ENCODE assay signal across 34 cellular contexts in genomic region chr7:43311694-43312093, GRCh38.
"Had no signal": no experiment of that assay in that cellular context is flagged by ENCODE, and none has a peak within 500 bp of the region (broad histone marks: within the 10 kb centered on the region; RNA-seq: fewer than 3 reads in every experiment).

No MANE protein-coding gene starts in this region.

- H3K36me3 ChIP-seq: SJCRH30 had no signal

- H3K9ac ChIP-seq: KMS-11 had no signal

- H3K4me3 ChIP-seq: SJCRH30, SK-N-MC had no signal

- H3K4me2 ChIP-seq: KMS-11 had no signal

- DNase-seq: Karpas-422, KBM-7, MM.1S, NCI-H1048, NCI-H1092 treated with DMSO at 0.1 percent for 48 hours, NCI-H1105 treated with DMSO at 0.1 percent for 48 hours, NCI-H1436, NCI-H146, NCI-H1694, NCI-H187, NCI-H1930, NCI-H2029 treated with DMSO at 0.1 percent for 48 hours, NCI-H2081 treated with DMSO at 0.1 percent for 48 hours, NCI-H2107, NCI-H2171, NCI-H226, NCI-H446 treated with DMSO at 0.1 percent for 48 hours, NCI-H510A, NCI-H524, NCI-H526, NCI-H69, NCI-H748 treated with DMSO at 0.1 percent for 48 hours, NCI-H82, PC-3, SHP77, SIG-M5, SJCRH30 had no signal

- H3K4me1 ChIP-seq: SJCRH30 had no signal

- ATAC-seq: Panc1, PC-3, Right ventricle myocardium inferior, SK-N-SH treated with all-trans-retinoic acid at 6 μM for 48 hours had no signal

- FAIRE-seq: RCC 7860 had no signal

- H3K9me3 ChIP-seq: SJCRH30 had no signal

- H3K27ac ChIP-seq: KMS-11, RWPE1, SJCRH30, SK-N-MC had no signal
